18 cellular contexts compared by ENCODE assay signal in the genomic region with DNA sequence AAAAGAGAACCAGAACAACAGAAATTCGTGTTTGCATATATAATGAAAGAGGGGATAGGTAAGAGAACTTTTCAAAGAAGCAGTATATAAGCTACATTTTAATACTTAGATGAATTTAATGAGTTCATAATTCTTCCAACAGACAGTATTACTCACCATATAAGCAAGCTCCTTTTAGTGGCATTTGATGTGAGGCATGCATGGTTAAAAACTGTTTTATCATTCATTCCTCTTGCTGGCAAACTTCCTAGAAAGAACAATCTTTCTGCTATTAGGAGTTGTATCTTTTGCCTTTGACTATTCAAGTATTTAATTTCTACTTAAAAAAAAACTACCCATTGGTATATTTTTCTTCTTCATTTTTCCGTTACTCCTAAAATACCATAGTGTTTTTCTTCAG.
DNase-seq lines count a peak whose midpoint lies in the region; ATAC-seq, FAIRE-seq and TF ChIP-seq lines count a peak whose summit lies in the region.
"Had no signal": no experiment of that assay in that cellular context is flagged by ENCODE, and none has a peak within 500 bp of the region (broad histone marks: within the 10 kb centered on the region; RNA-seq: fewer than 3 reads in every experiment).

No MANE protein-coding gene starts in this region.

- H4K20me1 ChIP-seq in astrocyte (ENCODE audit: insufficient read depth, low read length), result no peaks in the 10 kb centered on the region

- H3K27me3 ChIP-seq in astrocyte (ENCODE audit: insufficient read depth, low read length) (no peaks in the 10 kb centered on the region), esophagus muscularis mucosa (no peaks in the 10 kb centered on the region)
- H3K27me3 ChIP-seq: MG63, stomach had no signal

- no peak overlapping the region for H3K9ac ChIP-seq in astrocyte (ENCODE audit: low read length)

- H3K4me3 Mint-ChIP-seq in astrocyte (ENCODE audit: unreplicated experiment), result no peak overlapping the region
- H3K4me3 Mint-ChIP-seq: activated T-helper 17 cell treated with anti-CD3 and anti-CD28 coated beads, Interleukin-2, amount 50 U/mL, for 72 hours; T-helper 2 cell treated with Interferon-gamma antibody and Interleukin-4, amounts not matched to agents 5 μg/mL and 100 μg/mL, for 36 hours had no signal

- H3K4me3 ChIP-seq in A549, result no peak overlapping the region
- no peak overlapping the region for H3K4me3 ChIP-seq in astrocyte (ENCODE audit: insufficient read depth, low read depth, low read length)
- H3K4me3 ChIP-seq in fibroblast of villous mesenchyme (ENCODE audit: low read depth, low read length), result no peak overlapping the region
- no peak overlapping the region for H3K4me3 ChIP-seq in esophagus muscularis mucosa
- H3K4me3 ChIP-seq: GM12878, MG63, stomach had no signal

- no peak for TF ChIP-seq RAD21 in A549 (conservative IDR thresholded peaks at IDR 0.05 in 1 of 2, IDR thresholded peaks at IDR 0.05 in 1 of 2)

- H2AFZ ChIP-seq in astrocyte (ENCODE audit: low read depth, low read length), result no peak overlapping the region

- CTCF ChIA-PET in A549 (lab: Yijun Ruan, JAX), result interaction anchor here (0.5 kb wide), 1 partner anchor 13 kb away, joined by 3 read pairs; no protein-coding TSS in a partner anchor

- WGBS in A549 (ENCODE audit: missing lambda C conversion rate), result 55% methylated on average over 2 of the region's 2 CpGs
- 48% methylated on average over 2 of the region's 2 CpGs for WGBS in esophagus muscularis mucosa

- H3K27ac ChIP-seq in A549 (no peak overlapping the region), astrocyte (ENCODE audit: low read depth, low read length) (no peak overlapping the region), esophagus muscularis mucosa (replicated peaks in 1 of 4) (no peak overlapping the region)
- H3K27ac ChIP-seq: stomach had no signal

- DNase-seq in A549 (ENCODE audit: low read depth in 1 of 2, low spot score in 1 of 2) (no peak), GM04504 (ENCODE audit: low read depth) (peak; percentile 41), astrocyte (ENCODE audit: low read depth) (peak; percentile 80), fibroblast of villous mesenchyme (ENCODE audit: low read depth) (peak; percentile 19), retina (no peak), esophagus muscularis mucosa (ENCODE audit: extremely low spot score) (no peak)
- DNase-seq: ACHN, MG63, NCI-H187 treated with DMSO at 0.1 percent for 48 hours, NCI-H510A, SIG-M5, stomach had no signal

- H3K36me3 ChIP-seq in astrocyte (ENCODE audit: insufficient read depth, low read length) (peaks cover 15% of the 10 kb centered on the region), esophagus muscularis mucosa (peaks cover 10 to 47% (median 34%) of the 10 kb centered on the region in 4 donors)

- TF ChIP-seq EP300 in A549 (IDR thresholded peaks at IDR 0.05) (no peak), esophagus muscularis mucosa (IDR thresholded peaks at IDR 0.05) (no peak)

- H3K9me3 ChIP-seq in A549, result no peaks in the 10 kb centered on the region
- no peaks in the 10 kb centered on the region for H3K9me3 ChIP-seq in astrocyte (ENCODE audit: insufficient read depth, low read depth, low read length)
- no peaks in the 10 kb centered on the region for H3K9me3 ChIP-seq in esophagus muscularis mucosa
- H3K9me3 ChIP-seq: MG63, stomach had no signal

- POLR2A ChIA-PET in A549 (lab: Yijun Ruan, JAX), result no interaction called here

- no peak for TF ChIP-seq POLR2A in A549 (IDR thresholded peaks at IDR 0.05; ENCODE audit: low read length)
- TF ChIP-seq POLR2A in esophagus muscularis mucosa (IDR thresholded peaks at IDR 0.05; ENCODE audit: low read depth), result no peak

- no peaks in the 10 kb centered on the region for H3K27me3 Mint-ChIP-seq in astrocyte (ENCODE audit: low read depth, unreplicated experiment)
- H3K27me3 Mint-ChIP-seq: activated T-helper 17 cell treated with anti-CD3 and anti-CD28 coated beads, Interleukin-2, amount 50 U/mL, for 72 hours had no signal

- H3K9me3 Mint-ChIP-seq in astrocyte (ENCODE audit: unreplicated experiment), result no peaks in the 10 kb centered on the region
- H3K9me3 Mint-ChIP-seq: activated T-helper 17 cell treated with anti-CD3 and anti-CD28 coated beads, Interleukin-2, amount 50 U/mL, for 72 hours; T-helper 2 cell treated with Interferon-gamma antibody and Interleukin-4, amounts not matched to agents 5 μg/mL and 100 μg/mL, for 36 hours had no signal

- H3K79me2 ChIP-seq in astrocyte (ENCODE audit: insufficient read depth, low read length), result no peaks in the 10 kb centered on the region

- no peak for ATAC-seq in A549
- ATAC-seq in HG02642 (IDR thresholded peaks at IDR 0.05; ENCODE audit: poor library complexity, unreplicated experiment), result no peak
- no peak for ATAC-seq in GM18870 (IDR thresholded peaks at IDR 0.05; ENCODE audit: unreplicated experiment)
- ATAC-seq: activated CD4-positive, CD25-positive, alpha-beta regulatory T cell treated with anti-CD3 and anti-CD28 coated beads, Interleukin-2, amount 50 U/mL, for 24 hours; activated T-helper 17 cell treated with anti-CD3 and anti-CD28 coated beads, Interleukin-2, amount 50 U/mL, for 72 hours; GM12878 had no signal

- peaks cover 2% of the 10 kb centered on the region for H3K36me3 Mint-ChIP-seq in astrocyte (ENCODE audit: low read depth, unreplicated experiment)

- TF ChIP-seq CTCF in A549 (IDR thresholded peaks at IDR 0.05) (no peak), astrocyte (IDR thresholded peaks at IDR 0.05; ENCODE audit: insufficient read depth, low read depth, low read length) (no peak), fibroblast of villous mesenchyme (IDR thresholded peaks at IDR 0.05; ENCODE audit: insufficient read depth, low read depth, low read length) (no peak), esophagus muscularis mucosa (IDR thresholded peaks at IDR 0.05) (no peak)

- H3K4me2 ChIP-seq in A549 (no peak overlapping the region), astrocyte (ENCODE audit: low read length) (no peak overlapping the region)

- peaks cover 2% of the 10 kb centered on the region for H3K4me1 Mint-ChIP-seq in astrocyte (ENCODE audit: low read depth, unreplicated experiment)
- H3K4me1 Mint-ChIP-seq: activated T-helper 17 cell treated with anti-CD3 and anti-CD28 coated beads, Interleukin-2, amount 50 U/mL, for 72 hours had no signal

- peak; percentile 80 for FAIRE-seq in A549 (lab: Jason Lieb, UNC)
- no peak for FAIRE-seq in astrocyte (lab: Jason Lieb, UNC)

- H3K27ac Mint-ChIP-seq in astrocyte (ENCODE audit: unreplicated experiment), result no peak overlapping the region
- H3K27ac Mint-ChIP-seq: activated T-helper 17 cell treated with anti-CD3 and anti-CD28 coated beads, Interleukin-2, amount 50 U/mL, for 72 hours; T-helper 2 cell treated with Interferon-gamma antibody and Interleukin-4, amounts not matched to agents 5 μg/mL and 100 μg/mL, for 36 hours had no signal

- intact Hi-C loops in esophagus muscularis mucosa (cut with DNase I), result no loop called here

- H3K4me1 ChIP-seq in A549 (no peaks in the 10 kb centered on the region), astrocyte (ENCODE audit: insufficient read depth, low read length) (peaks cover 5% of the 10 kb centered on the region), esophagus muscularis mucosa (peaks cover 2 to 16% (median 11%) of the 10 kb centered on the region in 4 donors)

TF ChIP-seq in A549, 52 proteins besides CTCF, POLR2A, EP300 and RAD21:
- no peak for TF ChIP-seq FOSL2 (IDR thresholded peaks at IDR 0.05)
- TF ChIP-seq FOSL2 (CRISPR knock-in tag; IDR thresholded peaks at IDR 0.05), result no peak

Comparison
In these comparisons a context has a peak if more than half of its experiments do, and no peak if none do; other contexts are left out.
1. DNase-seq: peak in GM04504 (single experiment), astrocyte (single experiment) and fibroblast of villous mesenchyme (single experiment); none in A549 (0 of 2), retina (single experiment) and esophagus muscularis mucosa (single experiment).